ENCODE assay signal across 2 cellular contexts in genomic region chr1:16899020-16899419, GRCh38. TPM values are rescaled to one million over a fixed set of nuclear protein-coding genes. Genes with fewer than 3 reads are reported as not detected.
"Had no signal": no experiment of that assay in that cellular context is flagged by ENCODE, and none has a peak within 500 bp of the region (broad histone marks: within the 10 kb centered on the region; RNA-seq: fewer than 3 reads in every experiment).

No MANE protein-coding gene starts in this region.

RNA-seq across cellular contexts. Expression of gene RNU1-2, which starts 3.2 kb away (rescaled TPM):
- total RNA-seq: GM23338 had no signal
- polyA plus RNA-seq: GM23338, IMR-90 had no signal
